In the genomic region with DNA sequence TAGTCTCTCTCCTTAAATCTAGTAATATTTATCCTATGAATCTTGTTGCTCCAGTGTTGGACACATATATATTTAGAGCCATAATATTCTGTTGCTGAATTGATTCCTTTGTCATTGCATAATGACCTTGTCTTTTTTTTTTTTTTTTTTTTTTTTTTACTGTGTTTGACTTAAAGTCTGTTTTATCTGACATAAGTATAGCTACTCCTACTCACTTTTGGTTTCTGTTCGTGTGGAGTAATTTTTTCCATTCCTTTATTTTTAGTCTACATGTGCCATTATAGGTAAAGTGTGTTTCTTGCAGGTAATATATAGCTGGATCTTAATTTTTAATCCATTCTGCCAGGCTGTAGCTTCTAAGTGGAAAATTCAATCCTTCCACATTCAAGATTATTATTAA, we compare ENCODE assay signal across 14 cellular contexts.
DNase-seq lines count a peak whose midpoint lies in the region; ATAC-seq and TF ChIP-seq lines count a peak whose summit lies in the region.
"Had no signal": no experiment of that assay in that cellular context is flagged by ENCODE, and none has a peak within 500 bp of the region (broad histone marks: within the 10 kb centered on the region; RNA-seq: fewer than 3 reads in every experiment).

No MANE protein-coding gene starts in this region.

- no peaks in the 10 kb centered on the region for H3K27me3 Mint-ChIP-seq in activated naive CD8-positive, alpha-beta T cell
- no peaks in the 10 kb centered on the region for H3K27me3 Mint-ChIP-seq in activated naive CD8-positive, alpha-beta T cell treated with anti-CD3 and anti-CD28 coated beads for 36 hours
- H3K27me3 Mint-ChIP-seq in activated naive CD8-positive, alpha-beta T cell treated with anti-CD3 and anti-CD28 coated beads, Interleukin-2, amount 50 U/mL, for 24 hours, result peaks cover 8% of the 10 kb centered on the region
- H3K27me3 Mint-ChIP-seq: B cell; CD4-positive, alpha-beta T cell had no signal

- no peak overlapping the region for H3K27ac ChIP-seq in KMS-11
- no peak overlapping the region for H3K27ac ChIP-seq in GM23248
- H3K27ac ChIP-seq: HL-60 had no signal

- no peaks in the 10 kb centered on the region for H3K36me3 ChIP-seq in KMS-11 (ENCODE audit: insufficient read depth)
- H3K36me3 ChIP-seq in GM23248 (ENCODE audit: low read depth), result no peaks in the 10 kb centered on the region

- H3K9ac ChIP-seq in KMS-11, result no peak overlapping the region
- H3K9ac ChIP-seq in GM23248, result no peak overlapping the region

- no peaks in the 10 kb centered on the region for H4K20me1 ChIP-seq in KMS-11 (ENCODE audit: insufficient read depth)
- no peaks in the 10 kb centered on the region for H4K20me1 ChIP-seq in GM23248 (ENCODE audit: insufficient read depth)

- H3K27ac Mint-ChIP-seq in activated naive CD8-positive, alpha-beta T cell, result peak overlapping the region; percentile 5
- no peak overlapping the region for H3K27ac Mint-ChIP-seq in activated naive CD8-positive, alpha-beta T cell treated with anti-CD3 and anti-CD28 coated beads for 36 hours
- peak overlapping the region; percentile 60 for H3K27ac Mint-ChIP-seq in activated naive CD8-positive, alpha-beta T cell treated with anti-CD3 and anti-CD28 coated beads, Interleukin-2, amount 50 U/mL, for 24 hours
- H3K27ac Mint-ChIP-seq: B cell; CD4-positive, alpha-beta T cell had no signal

- no peaks in the 10 kb centered on the region for H3K27me3 ChIP-seq in KMS-11 (ENCODE audit: insufficient read depth, low read depth)
- H3K27me3 ChIP-seq in GM23248 (replicated peaks; ENCODE audit: insufficient read depth), result no peaks in the 10 kb centered on the region

- ATAC-seq in activated naive CD8-positive, alpha-beta T cell treated with anti-CD3 and anti-CD28 coated beads, Interleukin-2, amount 50 U/mL, for 24 hours, result no peak
- ATAC-seq: HCT116 had no signal

- H3K36me3 Mint-ChIP-seq in activated naive CD8-positive, alpha-beta T cell, result peaks cover 20% of the 10 kb centered on the region
- peaks cover 46% of the 10 kb centered on the region for H3K36me3 Mint-ChIP-seq in activated naive CD8-positive, alpha-beta T cell treated with anti-CD3 and anti-CD28 coated beads for 36 hours
- peaks cover 24% of the 10 kb centered on the region for H3K36me3 Mint-ChIP-seq in activated naive CD8-positive, alpha-beta T cell treated with anti-CD3 and anti-CD28 coated beads, Interleukin-2, amount 50 U/mL, for 24 hours (ENCODE audit: low read depth)

- no peak for TF ChIP-seq CTCF in KMS-11 (conservative IDR thresholded peaks at IDR 0.05; ENCODE audit: low read depth, low read length)

- in situ Hi-C loops in GM23248 (cut with MboI), result no loop called here

- no peaks in the 10 kb centered on the region for H3K9me3 ChIP-seq in GM23248 (ENCODE audit: low read depth)

- H3K4me1 Mint-ChIP-seq in activated naive CD8-positive, alpha-beta T cell (ENCODE audit: low read depth), result peaks cover 50% of the 10 kb centered on the region
- peaks cover 47% of the 10 kb centered on the region for H3K4me1 Mint-ChIP-seq in activated naive CD8-positive, alpha-beta T cell treated with anti-CD3 and anti-CD28 coated beads for 36 hours
- peaks cover 51% of the 10 kb centered on the region for H3K4me1 Mint-ChIP-seq in activated naive CD8-positive, alpha-beta T cell treated with anti-CD3 and anti-CD28 coated beads, Interleukin-2, amount 50 U/mL, for 24 hours
- H3K4me1 Mint-ChIP-seq: B cell had no signal

- H3K4me2 ChIP-seq in KMS-11 (peak overlapping the region; percentile 33), GM23248 (ENCODE audit: unreplicated experiment) (no peak overlapping the region)

- no peaks in the 10 kb centered on the region for H3F3A ChIP-seq in GM23248 (ENCODE audit: insufficient read depth)

- H2AFZ ChIP-seq in KMS-11 (ENCODE audit: low read depth), result no peak overlapping the region
- H2AFZ ChIP-seq in GM23248, result no peak overlapping the region

- peaks cover 12% of the 10 kb centered on the region for H3K9me3 Mint-ChIP-seq in activated naive CD8-positive, alpha-beta T cell (ENCODE audit: low read depth)
- H3K9me3 Mint-ChIP-seq in activated naive CD8-positive, alpha-beta T cell treated with anti-CD3 and anti-CD28 coated beads for 36 hours, result peaks cover 17% of the 10 kb centered on the region
- peaks cover 33% of the 10 kb centered on the region for H3K9me3 Mint-ChIP-seq in activated naive CD8-positive, alpha-beta T cell treated with anti-CD3 and anti-CD28 coated beads, Interleukin-2, amount 50 U/mL, for 24 hours

- H3K9me2 ChIP-seq in GM23248 (ENCODE audit: insufficient read depth), result no peaks in the 10 kb centered on the region

- H3K79me2 ChIP-seq in KMS-11 (ENCODE audit: insufficient read depth, low read depth), result no peaks in the 10 kb centered on the region
- no peaks in the 10 kb centered on the region for H3K79me2 ChIP-seq in GM23248 (ENCODE audit: insufficient read depth)

- DNase-seq in activated naive CD8-positive, alpha-beta T cell treated with anti-CD3 and anti-CD28 coated beads for 36 hours, result no peak
- DNase-seq in activated naive CD8-positive, alpha-beta T cell treated with anti-CD3 and anti-CD28 coated beads, Interleukin-2, amount 50 U/mL, for 24 hours, result no peak
- DNase-seq in foreskin melanocyte (no peak), RPMI8226 (no peak), GM23248 (no peak)
- DNase-seq: C1 segment of cervical spinal cord; Calu3; CD4-positive, alpha-beta T cell; DMS 273 treated with DMSO at 0.1 percent for 48 hours had no signal

- WGBS in GM23248 (ENCODE audit: low coverage in 1 of 2, low lambda C conversion rate in 2 of 2, missing lambda C conversion rate in 2 of 2), 2 experiments, result 68 to 84% methylated on average over 1 of the region's 1 CpG

- no peak overlapping the region for H3K4me3 ChIP-seq in KMS-11 (IDR thresholded peaks at IDR 0.05; ENCODE audit: insufficient read depth, low read depth, low read length)
- H3K4me3 ChIP-seq in GM23248, result no peak overlapping the region

- H3K4me1 ChIP-seq in KMS-11 (ENCODE audit: low read depth, poor library complexity, severe bottlenecking), result peaks cover 55% of the 10 kb centered on the region
- no peaks in the 10 kb centered on the region for H3K4me1 ChIP-seq in GM23248 (ENCODE audit: insufficient read depth)

- H3K4me3 Mint-ChIP-seq in activated naive CD8-positive, alpha-beta T cell, result no peak overlapping the region
- H3K4me3 Mint-ChIP-seq in activated naive CD8-positive, alpha-beta T cell treated with anti-CD3 and anti-CD28 coated beads for 36 hours, result no peak overlapping the region
- no peak overlapping the region for H3K4me3 Mint-ChIP-seq in activated naive CD8-positive, alpha-beta T cell treated with anti-CD3 and anti-CD28 coated beads, Interleukin-2, amount 50 U/mL, for 24 hours
- H3K4me3 Mint-ChIP-seq: B cell; CD4-positive, alpha-beta T cell had no signal
